8 cellular contexts compared by ENCODE assay signal in the genomic region with DNA sequence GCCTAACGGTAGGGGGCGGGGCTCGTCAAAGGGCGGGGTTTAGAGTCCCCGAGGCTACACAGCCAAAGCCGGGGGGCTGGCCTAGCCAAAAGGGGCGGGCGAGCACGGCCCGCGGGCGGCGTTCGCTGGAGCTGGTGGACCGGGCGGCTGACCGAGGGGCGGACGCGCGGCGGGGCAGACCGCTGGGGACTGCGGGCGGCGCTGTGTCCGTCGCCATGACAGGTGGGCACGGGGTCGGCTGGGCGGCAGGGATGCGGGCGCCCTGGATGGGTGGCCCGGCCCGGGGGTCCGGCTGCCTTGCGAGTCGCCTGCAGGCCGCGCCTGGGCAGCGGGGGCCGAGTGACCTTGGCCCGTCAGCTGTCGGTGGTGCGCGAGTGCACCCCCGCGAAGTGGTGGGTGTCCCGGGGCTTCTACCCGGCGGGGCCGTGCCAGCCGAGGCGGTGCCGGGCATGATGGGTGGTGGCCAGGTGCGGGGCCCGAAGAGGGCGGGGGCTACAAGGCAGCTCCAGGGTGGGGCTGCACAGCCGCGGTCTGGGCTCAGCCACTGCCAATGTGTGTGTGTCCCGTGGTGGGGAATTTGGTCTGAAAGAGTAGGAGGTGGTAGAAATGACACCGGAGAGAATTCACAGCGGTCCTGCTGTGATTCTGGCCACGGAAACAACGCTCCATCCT. TPM values are rescaled to one million over a fixed set of nuclear protein-coding genes. Genes with fewer than 3 reads are reported as not detected.
DNase-seq lines count a peak whose midpoint lies in the region; ATAC-seq and TF ChIP-seq lines count a peak whose summit lies in the region.

A gene with protein sequence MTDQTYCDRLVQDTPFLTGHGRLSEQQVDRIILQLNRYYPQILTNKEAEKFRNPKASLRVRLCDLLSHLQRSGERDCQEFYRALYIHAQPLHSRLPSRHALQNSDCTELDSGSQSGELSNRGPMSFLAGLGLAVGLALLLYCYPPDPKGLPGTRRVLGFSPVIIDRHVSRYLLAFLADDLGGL (plus strand): TSS at position 87 of the 672 bp plus-strand sequence. CDS start 129 bp downstream, at position 216.

- H3K27ac ChIP-seq in angular gyrus (ENCODE audit: low read depth, low read length) (peak within 1 kb of the TSS; percentile 96), right atrium auricular region (peak within 1 kb of the TSS; percentile 96 to 98)

- H3K4me1 ChIP-seq in right atrium auricular region, result peaks cover 0 to 62% of the 10 kb centered on the region in 2 donors

- peaks cover 0 to 5% of the 10 kb centered on the region in 2 donors for H3K9me3 ChIP-seq in right atrium auricular region

- no peaks in the 10 kb centered on the region for H3K36me3 ChIP-seq in right atrium auricular region

- H3K27me3 ChIP-seq in right atrium auricular region, result no peaks in the 10 kb centered on the region

- peak within 1 kb of the TSS; percentile 76 to 96 for H3K4me3 ChIP-seq in right atrium auricular region

- peak; percentile 71 for DNase-seq in NCI-H748 (lab: John Stamatoyannopoulos, UW; ENCODE audit: unreplicated experiment)
- no peak for DNase-seq in NCI-H748 treated with DMSO at 0.1 percent for 48 hours (lab: John Stamatoyannopoulos, UW)
- DNase-seq in right atrium auricular region (ENCODE audit: low spot score), result peak; percentile 71
- DNase-seq in pulmonary artery endothelial cell (ENCODE audit: low read depth, low spot score), result no peak
- DNase-seq in NOMO-1 (lab: John Stamatoyannopoulos, UW; ENCODE audit: unreplicated experiment in 2 of 2), result no peak

- TF ChIP-seq CTCF in right atrium auricular region (IDR thresholded peaks at IDR 0.05), result no peak

- peak; percentile 16 for ATAC-seq in HG02885 (IDR thresholded peaks at IDR 0.05; ENCODE audit: poor library complexity, unreplicated experiment)

TF ChIP-seq in PFSK-1, 5 proteins besides CTCF, POLR2A, EP300 and RAD21:
- TF ChIP-seq TAF1 (IDR thresholded peaks at IDR 0.05; ENCODE audit: borderline replicate concordance, insufficient read depth, low read length) (0 out of 2 replicates have a peak, but pooled peaks have one; percentile 40), SIN3A (IDR thresholded peaks at IDR 0.05; ENCODE audit: borderline replicate concordance, insufficient read depth, low read length) (no peak), FOXP2 (optimal IDR thresholded peaks at IDR 0.05; ENCODE audit: borderline replicate concordance, extremely low read depth, extremely low read length, insufficient read depth) (no peak), POLR2AphosphoS5 (IDR thresholded peaks at IDR 0.05; ENCODE audit: low read depth, low read length) (0 out of 2 replicates have a peak, but pooled peaks have one; percentile 22)
- TF ChIP-seq, protein P1, sequence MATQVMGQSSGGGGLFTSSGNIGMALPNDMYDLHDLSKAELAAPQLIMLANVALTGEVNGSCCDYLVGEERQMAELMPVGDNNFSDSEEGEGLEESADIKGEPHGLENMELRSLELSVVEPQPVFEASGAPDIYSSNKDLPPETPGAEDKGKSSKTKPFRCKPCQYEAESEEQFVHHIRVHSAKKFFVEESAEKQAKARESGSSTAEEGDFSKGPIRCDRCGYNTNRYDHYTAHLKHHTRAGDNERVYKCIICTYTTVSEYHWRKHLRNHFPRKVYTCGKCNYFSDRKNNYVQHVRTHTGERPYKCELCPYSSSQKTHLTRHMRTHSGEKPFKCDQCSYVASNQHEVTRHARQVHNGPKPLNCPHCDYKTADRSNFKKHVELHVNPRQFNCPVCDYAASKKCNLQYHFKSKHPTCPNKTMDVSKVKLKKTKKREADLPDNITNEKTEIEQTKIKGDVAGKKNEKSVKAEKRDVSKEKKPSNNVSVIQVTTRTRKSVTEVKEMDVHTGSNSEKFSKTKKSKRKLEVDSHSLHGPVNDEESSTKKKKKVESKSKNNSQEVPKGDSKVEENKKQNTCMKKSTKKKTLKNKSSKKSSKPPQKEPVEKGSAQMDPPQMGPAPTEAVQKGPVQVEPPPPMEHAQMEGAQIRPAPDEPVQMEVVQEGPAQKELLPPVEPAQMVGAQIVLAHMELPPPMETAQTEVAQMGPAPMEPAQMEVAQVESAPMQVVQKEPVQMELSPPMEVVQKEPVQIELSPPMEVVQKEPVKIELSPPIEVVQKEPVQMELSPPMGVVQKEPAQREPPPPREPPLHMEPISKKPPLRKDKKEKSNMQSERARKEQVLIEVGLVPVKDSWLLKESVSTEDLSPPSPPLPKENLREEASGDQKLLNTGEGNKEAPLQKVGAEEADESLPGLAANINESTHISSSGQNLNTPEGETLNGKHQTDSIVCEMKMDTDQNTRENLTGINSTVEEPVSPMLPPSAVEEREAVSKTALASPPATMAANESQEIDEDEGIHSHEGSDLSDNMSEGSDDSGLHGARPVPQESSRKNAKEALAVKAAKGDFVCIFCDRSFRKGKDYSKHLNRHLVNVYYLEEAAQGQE (IDR thresholded peaks at IDR 0.05; ENCODE audit: insufficient read depth in 1 of 2, low read depth in 2 of 2, low read length in 2 of 2), result no peak

RNA-seq across cellular contexts. Expression of the gene that starts here (rescaled TPM):
- polyA plus RNA-seq in PFSK-1 (2012; ENCODE audit: insufficient read length, low read depth), result 99.9 TPM
- total RNA-seq in right atrium auricular region (10 to 100 TPM; 21.2 to 46.8 TPM), pulmonary artery endothelial cell (59.8 and 95.7 TPM in 2 replicates)

Comparison
In these comparisons a context has a peak if more than half of its experiments do, and no peak if none do; other contexts are left out.
1. DNase-seq: peak in NCI-H748 (single experiment) and right atrium auricular region (single experiment); none in NCI-H748 treated with DMSO at 0.1 percent for 48 hours (single experiment), pulmonary artery endothelial cell (single experiment) and NOMO-1 (0 of 2).